ENCODE assay signal across 8 cellular contexts in genomic region chr17:2179615-2180295, GRCh38.
DNase-seq lines count a peak whose midpoint lies in the region; ATAC-seq and TF ChIP-seq lines count a peak whose summit lies in the region.

No MANE protein-coding gene starts in this region.

- H3K36me3 ChIP-seq in left ventricle myocardium inferior: no peaks in the 10 kb centered on the region

- H3K4me1 ChIP-seq in left ventricle myocardium inferior: peaks cover 87% of the 10 kb centered on the region

- H3K27ac ChIP-seq in left ventricle myocardium inferior (replicated peaks) (peak overlapping the region; percentile 90), skin epidermis (peak overlapping the region in 17 of 21 experiments; percentile 25 to 78 (median 66))

- H3K27ac Mint-ChIP-seq in WTC11: peak overlapping the region; percentile 48; the same call in 1 of the 2 replicates

- peak; percentile 91 for DNase-seq in GM04503 (ENCODE audit: low read depth)
- DNase-seq in WTC11 (ENCODE audit: low spot score): no peak
- peak; percentile 81 for DNase-seq in left ventricle myocardium inferior
- no peak for DNase-seq in stimulated activated CD4-positive, alpha-beta T cell treated with anti-CD3 and anti-CD28 coated beads, Interleukin-4, amount 100 ng/mL, for 24 hours
- DNase-seq in DMS114 treated with DMSO at 0.1 percent for 48 hours (lab: John Stamatoyannopoulos, UW; ENCODE audit: unreplicated experiment): no peak
- no peak for DNase-seq in HK-2 (ENCODE audit: unreplicated experiment)

- ATAC-seq in WTC11: no peak
- ATAC-seq in GM21723 (IDR thresholded peaks at IDR 0.05; ENCODE audit: unreplicated experiment): no peak

- no peaks in the 10 kb centered on the region for H3K9me3 Mint-ChIP-seq in WTC11

- intact Hi-C loops in left ventricle myocardium inferior (cut with micrococcal nuclease): loop anchor here (10.0 kb wide), 2 partner anchors 55 to 85 kb away; no protein-coding TSS in a partner anchor

- H3K4me3 Mint-ChIP-seq in WTC11: no peak overlapping the region

- no peaks in the 10 kb centered on the region for H3K9me3 ChIP-seq in left ventricle myocardium inferior (replicated peaks)

- POLR2A ChIA-PET in WTC11 (lab: Charles Lee): no interaction called here

- CTCF ChIA-PET in WTC11 (lab: Charles Lee): interaction anchor here (0.6 to 3.7 kb wide), 4 partner anchors 9 to 84 kb away, joined by 3 to 19 read pairs (median 4); no protein-coding TSS in a partner anchor

- no peaks in the 10 kb centered on the region for H3K27me3 ChIP-seq in left ventricle myocardium inferior (ENCODE audit: low read depth)

- no peak for TF ChIP-seq CTCF in WTC11 (IDR thresholded peaks at IDR 0.05)
- TF ChIP-seq CTCF in left ventricle myocardium inferior (IDR thresholded peaks at IDR 0.05; ENCODE audit: borderline replicate concordance): no peak

- no peaks in the 10 kb centered on the region for H3K36me3 Mint-ChIP-seq in WTC11

- H3K27me3 Mint-ChIP-seq in WTC11 (ENCODE audit: low read depth): no peaks in the 10 kb centered on the region

- H3K4me3 ChIP-seq in left ventricle myocardium inferior (peak overlapping the region; percentile 16), skin epidermis (no peak overlapping the region)

- peaks cover 18% of the 10 kb centered on the region for H3K4me1 Mint-ChIP-seq in WTC11

TF ChIP-seq in WTC11, 78 proteins besides CTCF, POLR2A, EP300 and RAD21:
- no peak for TF ChIP-seq CBFB (CRISPR knock-in tag; IDR thresholded peaks at IDR 0.05; ENCODE audit: low read depth)
- TF ChIP-seq ETV6 (CRISPR knock-in tag; IDR thresholded peaks at IDR 0.05): no peak
- no peak for TF ChIP-seq TP53 (CRISPR knock-in tag; IDR thresholded peaks at IDR 0.05)
- TF ChIP-seq RELA (CRISPR knock-in tag; IDR thresholded peaks at IDR 0.05; ENCODE audit: borderline replicate concordance): no peak
- TF ChIP-seq ZNF671 (CRISPR knock-in tag; IDR thresholded peaks at IDR 0.05): no peak
- TF ChIP-seq SMAD3 (CRISPR knock-in tag; IDR thresholded peaks at IDR 0.05; ENCODE audit: borderline replicate concordance): no peak
- TF ChIP-seq STAT6 (CRISPR knock-in tag; conservative IDR thresholded peaks at IDR 0.05; ENCODE audit: low read depth): no peak
- no peak for TF ChIP-seq ZNF219 (CRISPR knock-in tag; IDR thresholded peaks at IDR 0.05; ENCODE audit: borderline replicate concordance)
- no peak for TF ChIP-seq NR1H2 (CRISPR knock-in tag; IDR thresholded peaks at IDR 0.05)
- TF ChIP-seq PREB (CRISPR knock-in tag; IDR thresholded peaks at IDR 0.05; ENCODE audit: borderline replicate concordance): no peak
- TF ChIP-seq GRHL2 (CRISPR knock-in tag; IDR thresholded peaks at IDR 0.05; ENCODE audit: insufficient replicate concordance, severe bottlenecking): no peak
- TF ChIP-seq CREM (CRISPR knock-in tag; IDR thresholded peaks at IDR 0.05): no peak
- TF ChIP-seq NFE2L1 (CRISPR knock-in tag; IDR thresholded peaks at IDR 0.05): no peak
- no peak for TF ChIP-seq ZNF281 (CRISPR knock-in tag; IDR thresholded peaks at IDR 0.05)
- TF ChIP-seq GTF2I (CRISPR knock-in tag; conservative IDR thresholded peaks at IDR 0.05): no peak
- TF ChIP-seq ESRRA (CRISPR knock-in tag; IDR thresholded peaks at IDR 0.05; ENCODE audit: borderline replicate concordance): no peak
- TF ChIP-seq E2F5 (CRISPR knock-in tag; IDR thresholded peaks at IDR 0.05): no peak
- no peak for TF ChIP-seq ERG (CRISPR knock-in tag; IDR thresholded peaks at IDR 0.05)

Comparison
In these comparisons a context has a peak if more than half of its experiments do, and no peak if none do; other contexts are left out.
1. DNase-seq: peak in GM04503 (single experiment) and left ventricle myocardium inferior (single experiment); none in WTC11 (single experiment), stimulated activated CD4-positive, alpha-beta T cell treated with anti-CD3 and anti-CD28 coated beads, Interleukin-4, amount 100 ng/mL, for 24 hours (single experiment), DMS114 treated with DMSO at 0.1 percent for 48 hours (single experiment) and HK-2 (single experiment).